Comparison of ENCODE assay signal across 28 cellular contexts in genomic region chr22:26629988-26630761, GRCh38. TPM values are rescaled to one million over a fixed set of nuclear protein-coding genes. Genes with fewer than 3 reads are reported as not detected.
"Had no signal": no experiment of that assay in that cellular context is flagged by ENCODE, and none has a peak within 500 bp of the region (broad histone marks: within the 10 kb centered on the region; RNA-seq: fewer than 3 reads in every experiment).

No MANE protein-coding gene starts in this region.

- H3K4me1 ChIP-seq: esophagus squamous epithelium, prostate gland, thyroid gland had no signal

- DNase-seq: activated CD4-positive, alpha-beta T cell treated with anti-CD3 and anti-CD28 coated beads for 1 hour; activated CD4-positive, alpha-beta T cell treated with anti-CD3 and anti-CD28 coated beads, Interleukin-2, amount 50 U/mL, for 1 hour; activated CD8-positive, alpha-beta T cell treated with anti-CD3 and anti-CD28 coated beads, Interleukin-2, amount 10 ng/mL, durations not matched to agents 7 days and 5 days; activated gamma-delta T cell treated with Interleukin-2 at 50 U/mL for 16 hours; aorta; dorsolateral prefrontal cortex; esophagus squamous epithelium; gastrocnemius medialis; hippocampal formation; left ventricle myocardium inferior; mammary epithelial cell; stimulated activated CD4-positive, alpha-beta T cell treated with anti-CD3 and anti-CD28 coated beads, Interleukin-4, amount 100 ng/mL, for 4 hours; substantia nigra; T-cell; upper lobe of right lung; WERI-Rb-1 had no signal

- H3K4me3 Mint-ChIP-seq: activated CD8-positive, alpha-beta T cell treated with anti-CD3 and anti-CD28 coated beads, Interleukin-2, amount 10 ng/mL, durations not matched to agents 7 days and 5 days; activated T-helper 1 cell treated with anti-CD3 and anti-CD28 coated beads, Interleukin-12 subunit alpha, Interleukin-12 subunit beta, Interleukin-2, Interleukin-4 antibody, amounts not matched to agents 30 ng/mL and 10 ng/mL and 1 ng/mL, durations not matched to agents 14 hours and 24 hours and 36 hours; brain; nephron; stimulated activated naive CD8-positive, alpha-beta T cell treated with anti-CD3 and anti-CD28 coated beads, Interleukin-15, Interleukin-2, amounts not matched to agents 100 ng/mL and 50 ng/mL, for 24 hours; T-cell had no signal

- FAIRE-seq: TTC549 had no signal

- H3K27me3 Mint-ChIP-seq: stimulated activated naive CD8-positive, alpha-beta T cell treated with anti-CD3 and anti-CD28 coated beads, Interleukin-15, Interleukin-2, amounts not matched to agents 100 ng/mL and 50 ng/mL, for 24 hours; T-cell had no signal

- H3K36me3 Mint-ChIP-seq: activated naive CD4-positive, alpha-beta T cell treated with anti-CD3 and anti-CD28 coated beads, Interleukin-2, amount 50 U/mL, for 72 hours; brain; T-cell had no signal

- H3K27ac ChIP-seq: dorsolateral prefrontal cortex, esophagus squamous epithelium, gastrocnemius medialis, neutrophil, ovary, thyroid gland, upper lobe of right lung, WERI-Rb-1 had no signal

- ATAC-seq: activated CD8-positive, alpha-beta T cell treated with anti-CD3 and anti-CD28 coated beads, Interleukin-2, amount 10 ng/mL, durations not matched to agents 7 days and 5 days; activated naive CD4-positive, alpha-beta T cell treated with anti-CD3 and anti-CD28 coated beads, Interleukin-2, amount 50 U/mL, for 72 hours; gastrocnemius medialis; T-cell; upper lobe of right lung had no signal

- H3K9me3 ChIP-seq: esophagus squamous epithelium, gastrocnemius medialis, left ventricle myocardium inferior, neutrophil, ovary, prostate gland, thyroid gland, upper lobe of right lung had no signal

- H3K4me1 Mint-ChIP-seq: brain, nephron had no signal

- H3K9me3 Mint-ChIP-seq: activated T-helper 1 cell treated with anti-CD3 and anti-CD28 coated beads, Interleukin-12 subunit alpha, Interleukin-12 subunit beta, Interleukin-2, Interleukin-4 antibody, amounts not matched to agents 30 ng/mL and 10 ng/mL and 1 ng/mL, durations not matched to agents 14 hours and 24 hours and 36 hours; stimulated activated naive CD8-positive, alpha-beta T cell treated with anti-CD3 and anti-CD28 coated beads, Interleukin-15, Interleukin-2, amounts not matched to agents 100 ng/mL and 50 ng/mL, for 24 hours had no signal

- H3K36me3 ChIP-seq: esophagus squamous epithelium, gastrocnemius medialis, left ventricle myocardium inferior, neutrophil, ovary, prostate gland, thyroid gland, upper lobe of right lung, WERI-Rb-1 had no signal

- H3K4me3 ChIP-seq: dorsolateral prefrontal cortex, esophagus squamous epithelium, gastrocnemius medialis, left ventricle myocardium inferior, ovary, prostate gland, thyroid gland, upper lobe of right lung had no signal

- H3K27ac Mint-ChIP-seq: activated CD8-positive, alpha-beta T cell treated with anti-CD3 and anti-CD28 coated beads, Interleukin-2, amount 10 ng/mL, durations not matched to agents 7 days and 5 days; activated naive CD4-positive, alpha-beta T cell treated with anti-CD3 and anti-CD28 coated beads, Interleukin-2, amount 50 U/mL, for 72 hours; activated T-helper 1 cell treated with anti-CD3 and anti-CD28 coated beads, Interleukin-12 subunit alpha, Interleukin-12 subunit beta, Interleukin-2, Interleukin-4 antibody, amounts not matched to agents 30 ng/mL and 10 ng/mL and 1 ng/mL, durations not matched to agents 14 hours and 24 hours and 36 hours; brain; nephron; stimulated activated naive CD8-positive, alpha-beta T cell treated with anti-CD3 and anti-CD28 coated beads, Interleukin-15, Interleukin-2, amounts not matched to agents 100 ng/mL and 50 ng/mL, for 24 hours had no signal

RNA-seq across cellular contexts. Expression of gene CRYBA4, which starts 8.4 kb away (rescaled TPM):
- total RNA-seq: activated CD8-positive, alpha-beta T cell treated with anti-CD3 and anti-CD28 coated beads, Interleukin-2, amount 10 ng/mL, durations not matched to agents 7 days and 5 days; activated naive CD4-positive, alpha-beta T cell treated with anti-CD3 and anti-CD28 coated beads, Interleukin-2, amount 50 U/mL, for 72 hours; activated T-helper 1 cell treated with anti-CD3 and anti-CD28 coated beads, Interleukin-12 subunit alpha, Interleukin-12 subunit beta, Interleukin-2, Interleukin-4 antibody, amounts not matched to agents 30 ng/mL and 10 ng/mL and 1 ng/mL, durations not matched to agents 14 hours and 24 hours and 36 hours; aorta; cardiac septum; esophagus squamous epithelium; gastrocnemius medialis; left ventricle myocardium inferior; mammary epithelial cell; T-cell; thyroid gland; upper lobe of right lung had no signal
- polyA plus RNA-seq: adipose tissue, aorta, mammary epithelial cell, ovary had no signal

RNA-seq across cellular contexts. Expression of gene CRYBB1, which starts 12.3 kb away (rescaled TPM):
- total RNA-seq: activated CD8-positive, alpha-beta T cell treated with anti-CD3 and anti-CD28 coated beads, Interleukin-2, amount 10 ng/mL, durations not matched to agents 7 days and 5 days; activated naive CD4-positive, alpha-beta T cell treated with anti-CD3 and anti-CD28 coated beads, Interleukin-2, amount 50 U/mL, for 72 hours; activated T-helper 1 cell treated with anti-CD3 and anti-CD28 coated beads, Interleukin-12 subunit alpha, Interleukin-12 subunit beta, Interleukin-2, Interleukin-4 antibody, amounts not matched to agents 30 ng/mL and 10 ng/mL and 1 ng/mL, durations not matched to agents 14 hours and 24 hours and 36 hours; mammary epithelial cell; T-cell had no signal
- polyA plus RNA-seq: mammary epithelial cell had no signal
